ENCODE assay signal across 8 cellular contexts in genomic region chr14:75982724-75983358, GRCh38. TPM values are rescaled to one million over a fixed set of nuclear protein-coding genes. Genes with fewer than 3 reads are reported as not detected.
DNase-seq lines count a peak whose midpoint lies in the region; ATAC-seq, FAIRE-seq and TF ChIP-seq lines count a peak whose summit lies in the region.

No MANE protein-coding gene starts in this region.

- H3K27me3 ChIP-seq in BLaER1 treated with 17β-estradiol and CSF1 and Interleukin-3, amounts not matched to agents 10 nM and 100 nM: peaks cover 0 to 18% (median 12%) of the 10 kb centered on the region in 11 experiments; a peak in 17 of 22 replicates
- H3K27me3 ChIP-seq in breast epithelium (no peaks in the 10 kb centered on the region), left lung (no peaks in the 10 kb centered on the region)

- H3K4me3 Mint-ChIP-seq in stimulated activated naive CD8-positive, alpha-beta T cell treated with anti-CD3 and anti-CD28 coated beads, Interleukin-15, amount 100 ng/mL, for 72 hours: peak overlapping the region; percentile 82 to 89

- no peaks in the 10 kb centered on the region for H3K36me3 ChIP-seq in BLaER1 treated with 17β-estradiol and CSF1 and Interleukin-3, amounts not matched to agents 10 nM and 100 nM
- H3K36me3 ChIP-seq in breast epithelium: no peaks in the 10 kb centered on the region
- H3K36me3 ChIP-seq in left lung: no peaks in the 10 kb centered on the region

- ATAC-seq in GM19452 (IDR thresholded peaks at IDR 0.05; ENCODE audit: unreplicated experiment) (peak; percentile 7), left lung (peak; percentile 14)
- ATAC-seq in stimulated activated naive CD8-positive, alpha-beta T cell treated with anti-CD3 and anti-CD28 coated beads, Interleukin-15, amount 100 ng/mL, for 72 hours: peak; percentile 43

- no peak for FAIRE-seq in GM19239 (lab: Jason Lieb, UNC)

- H3K9ac ChIP-seq in BLaER1 treated with 17β-estradiol and CSF1 and Interleukin-3, amounts not matched to agents 10 nM and 100 nM: peak overlapping the region in 5 of 11 experiments; percentile 27 to 83 (median 31); a peak in 6 of 22 replicates

- intact Hi-C loops in breast epithelium (cut with DNase I; ENCODE audit: low total_unique reads): loop anchor here (5.0 kb wide), 1 partner anchor 929 kb away; no protein-coding TSS in a partner anchor
- intact Hi-C loops in left lung (cut with DNase I): loop anchor here in 1 of 2 donors (5.0 kb wide), 2 partner anchors 181 to 271 kb away; no protein-coding TSS in a partner anchor

- no peak for TF ChIP-seq POLR2A in breast epithelium (IDR thresholded peaks at IDR 0.05)

- H3K4me3 ChIP-seq in BLaER1 treated with 17β-estradiol and CSF1 and Interleukin-3, amounts not matched to agents 10 nM and 100 nM: peak overlapping the region in 9 of 10 experiments; percentile 41 to 80 (median 70); a peak in 16 of 20 replicates
- peak overlapping the region; percentile 73 to 90 (median 79) for H3K4me3 ChIP-seq in breast epithelium
- H3K4me3 ChIP-seq in left lung: peak overlapping the region; percentile 52 to 65

- H3K27me3 Mint-ChIP-seq in stimulated activated naive CD8-positive, alpha-beta T cell treated with anti-CD3 and anti-CD28 coated beads, Interleukin-15, amount 100 ng/mL, for 72 hours: no peaks in the 10 kb centered on the region

- peaks cover 26 to 54% (median 40%) of the 10 kb centered on the region in 10 experiments for H3K4me1 ChIP-seq in BLaER1 treated with 17β-estradiol and CSF1 and Interleukin-3, amounts not matched to agents 10 nM and 100 nM
- H3K4me1 ChIP-seq in breast epithelium (peaks cover 5 to 13% of the 10 kb centered on the region in 2 donors), left lung (peaks cover 14 to 56% of the 10 kb centered on the region in 2 donors)

- H3K9me3 ChIP-seq in BLaER1 treated with 17β-estradiol and CSF1 and Interleukin-3, amounts not matched to agents 10 nM and 100 nM (replicated peaks in 1 of 11): no peaks in the 10 kb centered on the region
- H3K9me3 ChIP-seq in breast epithelium (no peaks in the 10 kb centered on the region), left lung (no peaks in the 10 kb centered on the region)

- peak overlapping the region; percentile 76 to 95 (median 86); a peak in 21 of 22 replicates for H3K4me2 ChIP-seq in BLaER1 treated with 17β-estradiol and CSF1 and Interleukin-3, amounts not matched to agents 10 nM and 100 nM

- H3K9me3 Mint-ChIP-seq in stimulated activated naive CD8-positive, alpha-beta T cell treated with anti-CD3 and anti-CD28 coated beads, Interleukin-15, amount 100 ng/mL, for 72 hours: no peaks in the 10 kb centered on the region

- H4K20me1 ChIP-seq in BLaER1 treated with 17β-estradiol and CSF1 and Interleukin-3, amounts not matched to agents 10 nM and 100 nM: no peaks in the 10 kb centered on the region

- H3K27ac Mint-ChIP-seq in stimulated activated naive CD8-positive, alpha-beta T cell treated with anti-CD3 and anti-CD28 coated beads, Interleukin-15, amount 100 ng/mL, for 72 hours: peak overlapping the region in 1 of 2 donors; percentile 41

- H3K27ac ChIP-seq in BLaER1 treated with 17β-estradiol and CSF1 and Interleukin-3, amounts not matched to agents 10 nM and 100 nM: no peak overlapping the region
- H3K27ac ChIP-seq in breast epithelium: peak overlapping the region; percentile 97
- peak overlapping the region; percentile 85 to 94 for H3K27ac ChIP-seq in left lung

- TF ChIP-seq CTCF in breast epithelium (IDR thresholded peaks at IDR 0.05): no peak
- peak in 1 of 2 donors; percentile 19 for TF ChIP-seq CTCF in left lung (IDR thresholded peaks at IDR 0.05)

- peaks cover 57% of the 10 kb centered on the region for H3K4me1 Mint-ChIP-seq in stimulated activated naive CD8-positive, alpha-beta T cell treated with anti-CD3 and anti-CD28 coated beads, Interleukin-15, amount 100 ng/mL, for 72 hours

- DNase-seq in NCI-H2171 (lab: John Stamatoyannopoulos, UW): peak; percentile 82
- peak in 1 of 2 donors; percentile 58 for DNase-seq in breast epithelium (ENCODE audit: low spot score in 2 of 2)
- DNase-seq in left lung: peak; percentile 69 to 88
- no peak for DNase-seq in stimulated activated naive CD8-positive, alpha-beta T cell treated with anti-CD3 and anti-CD28 coated beads, Interleukin-15, amount 100 ng/mL, for 72 hours
- DNase-seq in GM19239 (ENCODE audit: insufficient read length, low spot score): no peak
- no peak for DNase-seq in NCI-H226

RNA-seq across cellular contexts. Expression of gene TGFB3, which starts 1.0 kb away (rescaled TPM):
- 10 to 100 TPM in 2 of 3 donors, 1 to 10 TPM in 1; 4.8 to 35.7 (median 24.0) TPM for total RNA-seq in breast epithelium
- 10 to 100 TPM; 34.5 to 83.1 TPM for total RNA-seq in left lung

RNA-seq across cellular contexts. Expression of gene IFT43, which starts 2.7 kb away (rescaled TPM):
- total RNA-seq in breast epithelium: 10 to 100 TPM; 21.4 to 47.2 (median 41.9) TPM
- 10 to 100 TPM; 23.1 to 26.5 TPM for total RNA-seq in left lung

Comparison
In these comparisons a context has a peak if more than half of its experiments do, and no peak if none do; other contexts are left out.
1. H3K27ac ChIP-seq: peak in breast epithelium (2 of 2) and left lung (2 of 2); none in BLaER1 treated with 17β-estradiol and CSF1 and Interleukin-3, amounts not matched to agents 10 nM and 100 nM (0 of 11).
2. DNase-seq: peak in NCI-H2171 (single experiment) and left lung (2 of 2); none in stimulated activated naive CD8-positive, alpha-beta T cell treated with anti-CD3 and anti-CD28 coated beads, Interleukin-15, amount 100 ng/mL, for 72 hours (0 of 2), GM19239 (single experiment) and NCI-H226 (single experiment).
3. Peak in every context shown above with its lines, with median percentiles within 50 percentile points of each other: H3K4me3 ChIP-seq and ATAC-seq.